8 cellular contexts compared by ENCODE assay signal in the genomic region with DNA sequence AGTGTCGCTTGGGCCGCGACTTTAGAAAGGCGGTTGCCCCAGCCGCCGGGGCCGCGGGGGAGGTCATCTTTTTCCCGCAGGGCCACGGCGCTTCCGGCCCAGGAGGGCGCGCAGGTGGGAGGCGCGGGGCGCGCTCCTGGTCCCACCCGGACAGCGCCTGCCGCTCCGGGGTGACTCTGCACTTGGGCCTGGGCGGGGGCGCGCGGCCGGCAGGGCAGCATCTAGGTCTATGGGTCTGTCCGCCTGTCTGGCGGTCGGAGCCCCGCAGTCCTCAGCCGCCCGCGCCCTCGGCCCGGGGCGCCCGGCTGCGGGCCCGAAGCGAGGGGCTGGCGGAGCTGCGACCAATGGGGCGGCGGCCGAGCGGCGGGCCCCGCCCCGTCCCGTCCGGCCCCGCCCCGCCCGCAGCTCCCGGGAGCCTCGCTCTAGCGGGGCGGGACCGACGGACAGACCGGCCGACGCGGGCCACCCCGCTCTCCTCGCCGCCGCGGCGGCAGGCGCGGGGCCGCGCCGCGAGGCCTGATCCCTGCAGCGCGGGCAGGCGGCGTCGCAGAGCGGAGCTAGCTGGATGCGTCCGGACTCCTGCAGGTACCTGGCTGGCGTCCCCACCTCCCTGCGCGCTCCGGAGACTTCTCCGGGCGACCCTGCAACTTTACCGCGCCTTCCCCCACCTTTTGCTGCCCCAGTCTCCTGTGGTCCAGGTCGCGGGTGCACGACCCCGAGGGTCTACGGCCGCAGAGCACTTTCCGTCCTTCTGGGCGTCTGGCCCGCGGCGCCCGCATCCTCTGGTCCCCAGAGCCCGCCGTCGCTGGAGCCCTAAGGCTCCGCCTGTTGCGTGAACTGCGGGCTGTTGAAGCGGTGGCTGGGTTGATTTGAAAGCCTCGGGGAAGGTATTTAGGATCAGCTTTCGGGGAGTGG. TPM values are rescaled to one million over a fixed set of nuclear protein-coding genes. Genes with fewer than 3 reads are reported as not detected.
A peak's percentile ranks its signal among the peaks of the same experiment; 100 is the strongest.
DNase-seq lines count a peak whose midpoint lies in the region; ATAC-seq, FAIRE-seq and TF ChIP-seq lines count a peak whose summit lies in the region.

A gene with protein sequence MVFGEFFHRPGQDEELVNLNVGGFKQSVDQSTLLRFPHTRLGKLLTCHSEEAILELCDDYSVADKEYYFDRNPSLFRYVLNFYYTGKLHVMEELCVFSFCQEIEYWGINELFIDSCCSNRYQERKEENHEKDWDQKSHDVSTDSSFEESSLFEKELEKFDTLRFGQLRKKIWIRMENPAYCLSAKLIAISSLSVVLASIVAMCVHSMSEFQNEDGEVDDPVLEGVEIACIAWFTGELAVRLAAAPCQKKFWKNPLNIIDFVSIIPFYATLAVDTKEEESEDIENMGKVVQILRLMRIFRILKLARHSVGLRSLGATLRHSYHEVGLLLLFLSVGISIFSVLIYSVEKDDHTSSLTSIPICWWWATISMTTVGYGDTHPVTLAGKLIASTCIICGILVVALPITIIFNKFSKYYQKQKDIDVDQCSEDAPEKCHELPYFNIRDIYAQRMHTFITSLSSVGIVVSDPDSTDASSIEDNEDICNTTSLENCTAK (plus strand): TSS at position 446 of the 915 bp plus-strand sequence. CDS start 52,342 bp downstream, outside the sequence.

- H3K9ac ChIP-seq in endothelial cell of umbilical vein (replicated peaks; ENCODE audit: extremely low read depth, insufficient read depth, low read length): no peak within 1 kb of the TSS

- TF ChIP-seq POLR2A in endothelial cell of umbilical vein (IDR thresholded peaks at IDR 0.05; ENCODE audit: low read depth, low read length): no peak
- peak; percentile 5 to 62 for TF ChIP-seq POLR2A in uterus (IDR thresholded peaks at IDR 0.05)

- CTCF ChIA-PET in endothelial cell of umbilical vein (lab: Charles Lee): interaction anchor here (1.1 to 1.6 kb wide), 2 partner anchors 28 to 159 kb away, joined by 3 to 4 read pairs; no protein-coding TSS in a partner anchor

- H3K4me3 ChIP-seq in endothelial cell of umbilical vein (replicated peaks in 1 of 3; ENCODE audit: insufficient read depth in 1 of 3, low read depth in 1 of 3, low read length in 3 of 3) (peak within 1 kb of the TSS in 2 of 3 experiments; percentile 17 to 43), mucosa of descending colon (peak within 1 kb of the TSS; percentile 54), uterus (peak within 1 kb of the TSS; percentile 29 to 49)

- no peaks in the 10 kb centered on the region for H4K20me1 ChIP-seq in endothelial cell of umbilical vein (replicated peaks; ENCODE audit: control insufficient read depth, extremely low read depth, insufficient read depth, low read length)

- H2AFZ ChIP-seq in endothelial cell of umbilical vein (ENCODE audit: low read depth, low read length): peak within 1 kb of the TSS; percentile 48

- ATAC-seq in HG03520 (IDR thresholded peaks at IDR 0.05; ENCODE audit: unreplicated experiment) (peak; percentile 77), mucosa of descending colon (peak; percentile 88)

- no peaks in the 10 kb centered on the region for H3K36me3 ChIP-seq in endothelial cell of umbilical vein (ENCODE audit: control insufficient read depth in 2 of 2, extremely low read depth in 1 of 2, insufficient read depth in 2 of 2, low read length in 2 of 2)
- H3K36me3 ChIP-seq in mucosa of descending colon (ENCODE audit: low read depth): no peaks in the 10 kb centered on the region
- no peaks in the 10 kb centered on the region for H3K36me3 ChIP-seq in uterus

- H3K27ac ChIP-seq in endothelial cell of umbilical vein (ENCODE audit: insufficient read depth, low read depth, low read length) (no peak within 1 kb of the TSS), uterus (peak within 1 kb of the TSS; percentile 5 to 50)

- H3K27me3 ChIP-seq in endothelial cell of umbilical vein (ENCODE audit: control insufficient read depth in 2 of 2, insufficient read depth in 2 of 2, low read length in 2 of 2) (peaks cover 21 to 50% of the 10 kb centered on the region in 2 experiments), uterus (no peaks in the 10 kb centered on the region)

- dilution Hi-C loops in endothelial cell of umbilical vein (cut with MboI; ENCODE audit: extremely low pct_ligation_motif_present, low sequenced_read_pairs): no loop called here

- no peaks in the 10 kb centered on the region for H3K9me1 ChIP-seq in endothelial cell of umbilical vein (replicated peaks; ENCODE audit: control insufficient read depth, extremely low read depth, insufficient read depth, low read length)

- no peaks in the 10 kb centered on the region for H3K79me2 ChIP-seq in endothelial cell of umbilical vein (ENCODE audit: control insufficient read depth, insufficient read depth, low read length)

- intact Hi-C loops in endothelial cell of umbilical vein (cut with micrococcal nuclease): loop anchor here (2.0 to 10.0 kb wide), 2 partner anchors 124 to 426 kb away; a partner anchor contains a TSS
- intact Hi-C loops in mucosa of descending colon (cut with DNase I, micrococcal nuclease): no loop called here
- intact Hi-C loops in uterus (cut with DNase I; ENCODE audit: low total_unique reads): no loop called here

- no peak for TF ChIP-seq CTCF in GM20000 (IDR thresholded peaks at IDR 0.05; ENCODE audit: extremely low read depth, missing control alignments)
- no peak for TF ChIP-seq CTCF in endothelial cell of umbilical vein (IDR thresholded peaks at IDR 0.05; ENCODE audit: extremely low read depth in 1 of 2, insufficient read depth in 1 of 2, low read depth in 1 of 2, low read length in 2 of 2)
- TF ChIP-seq CTCF in mucosa of descending colon (IDR thresholded peaks at IDR 0.05): no peak
- no peak for TF ChIP-seq CTCF in uterus (IDR thresholded peaks at IDR 0.05)

- POLR2A ChIA-PET in endothelial cell of umbilical vein (lab: Charles Lee): no interaction called here

- H3K4me1 ChIP-seq in endothelial cell of umbilical vein (ENCODE audit: control insufficient read depth, extremely low read depth, insufficient read depth, low read length): peaks cover 4% of the 10 kb centered on the region
- H3K4me1 ChIP-seq in mucosa of descending colon (ENCODE audit: low read depth): peaks cover 8% of the 10 kb centered on the region
- H3K4me1 ChIP-seq in uterus: no peaks in the 10 kb centered on the region

- H3K9me3 ChIP-seq in endothelial cell of umbilical vein (replicated peaks; ENCODE audit: control insufficient read depth, insufficient read depth, low read length): no peaks in the 10 kb centered on the region
- H3K9me3 ChIP-seq in mucosa of descending colon: no peaks in the 10 kb centered on the region
- no peaks in the 10 kb centered on the region for H3K9me3 ChIP-seq in uterus

- no TSS peak for BruUV-seq in endothelial cell of umbilical vein (replicated peaks; lab: Mats Ljungman, UMichigan)

- DNase-seq in ELR (ENCODE audit: low read depth) (peak; percentile 30), GM20000 (ENCODE audit: low spot score) (peak; percentile 84), SKM-1 (lab: John Stamatoyannopoulos, UW; ENCODE audit: unreplicated experiment) (peak; percentile 9), endothelial cell of umbilical vein (ENCODE audit: low read depth, low spot score) (peak; percentile 12), mucosa of descending colon (peak; percentile 47 to 74 (median 59)), uterus (peak in 1 of 2 donors; percentile 25), putamen (ENCODE audit: low spot score) (no peak)

- H3K4me2 ChIP-seq in endothelial cell of umbilical vein (ENCODE audit: insufficient read depth, low read length): peak within 1 kb of the TSS; percentile 49

- FAIRE-seq in endothelial cell of umbilical vein (lab: Jason Lieb, UNC): no peak

TF ChIP-seq in endothelial cell of umbilical vein, 7 proteins besides CTCF, POLR2A, EP300 and RAD21:
- TF ChIP-seq JUN (IDR thresholded peaks at IDR 0.05; ENCODE audit: borderline replicate concordance, insufficient read depth, insufficient read length, low read depth) (no peak), EZH2 (IDR thresholded peaks at IDR 0.05; ENCODE audit: borderline replicate concordance, low read depth, low read length, severe bottlenecking) (peak; percentile 61), FOS (IDR thresholded peaks at IDR 0.05; ENCODE audit: borderline replicate concordance, insufficient read depth, low read length) (no peak)

RNA-seq across cellular contexts. Expression of the gene that starts here (rescaled TPM):
- total RNA-seq in endothelial cell of umbilical vein (1.5 and 2.4 TPM in 2 replicates), mucosa of descending colon (10 to 100 TPM in 2 of 3 donors, 1 to 10 TPM in 1; 4.9 to 21.6 (median 16.8) TPM), uterus (10 to 100 TPM in 3 of 4 donors, 1 to 10 TPM in 1; 4.8 to 67.6 (median 11.6) TPM)
- 0.75 and 1.0 TPM in 2 replicates for polyA plus RNA-seq in endothelial cell of umbilical vein
- polyA plus RNA-seq in endothelial cell of umbilical vein (2011; cell fraction: cytosol; rRNA removed): 0.75 and 0.77 TPM in 2 replicates
- 0.45 and 1.0 TPM in 2 replicates for polyA plus RNA-seq in endothelial cell of umbilical vein (2011; cell fraction: nucleus; rRNA removed)
- polyA plus RNA-seq in endothelial cell of umbilical vein (2012): 0.48 and 0.52 TPM in 2 replicates
- 1.1 and 2.9 TPM in 2 replicates for polyA minus RNA-seq in endothelial cell of umbilical vein
- polyA minus RNA-seq in endothelial cell of umbilical vein (2011; cell fraction: cytosol; rRNA and poly(A)+ RNA removed): not detected
- polyA minus RNA-seq in endothelial cell of umbilical vein (2011; cell fraction: nucleus; rRNA and poly(A)+ RNA removed): 1.3 and 1.8 TPM in 2 replicates
